In the genomic region with DNA sequence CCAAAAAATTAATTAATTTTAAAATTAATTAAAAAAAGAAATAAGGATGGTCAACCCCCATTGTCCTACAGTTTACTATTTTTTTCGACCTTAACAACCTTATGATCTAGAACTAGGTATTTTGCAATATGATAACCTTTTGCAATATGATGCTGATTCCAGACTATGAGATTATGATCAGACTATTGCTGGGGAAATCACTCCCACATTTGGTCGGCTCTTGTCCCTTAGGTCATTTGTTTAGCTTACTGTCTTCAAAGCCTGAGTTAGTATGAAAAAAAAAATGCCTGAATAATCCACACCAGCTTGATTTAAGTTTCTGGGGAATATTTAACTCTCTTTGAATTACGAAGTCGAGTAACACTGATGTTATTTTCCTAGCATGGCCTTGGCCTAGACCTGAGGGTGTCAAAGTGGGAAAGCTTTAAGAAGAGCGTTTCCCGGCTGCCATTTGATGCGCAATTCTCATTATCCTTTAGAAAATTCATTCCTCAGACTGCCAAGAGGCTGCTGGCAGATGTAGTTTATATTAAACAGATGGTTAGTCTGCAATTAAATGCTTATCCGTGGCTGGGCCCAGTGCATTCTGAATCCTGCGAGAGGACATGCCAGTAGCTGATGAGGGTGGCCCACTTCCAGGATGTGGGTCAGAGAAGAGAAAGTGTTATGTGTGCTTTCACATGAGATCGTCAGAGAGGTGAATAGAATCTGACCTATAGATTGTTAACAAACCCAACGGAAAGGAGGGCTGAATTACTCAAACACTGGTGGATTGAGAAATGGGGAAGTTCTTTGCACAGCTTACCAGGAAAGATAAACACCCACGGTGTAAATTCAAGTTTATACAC, we compare ENCODE assay signal across 1 cellular context.
TF ChIP-seq lines count a peak whose summit lies in the region.

No MANE protein-coding gene starts in this region.

TF ChIP-seq in SK-N-SH treated with all-trans-retinoic acid at 6 μM for 48 hours, 23 proteins besides CTCF, POLR2A, EP300 and RAD21 (continued from another document):
- TF ChIP-seq PATZ1 (CRISPR knock-in tag; IDR thresholded peaks at IDR 0.05; ENCODE audit: borderline replicate concordance) = no peak
- TF ChIP-seq GLIS3 (CRISPR knock-in tag; IDR thresholded peaks at IDR 0.05) = no peak
- TF ChIP-seq CSDC2 (CRISPR knock-in tag; IDR thresholded peaks at IDR 0.05) = no peak
- TF ChIP-seq CSRNP3 (CRISPR knock-in tag; IDR thresholded peaks at IDR 0.05) = no peak
- no peak for TF ChIP-seq ZNF70 (CRISPR knock-in tag; IDR thresholded peaks at IDR 0.05)
- no peak for TF ChIP-seq ARNTL (CRISPR knock-in tag; IDR thresholded peaks at IDR 0.05; ENCODE audit: borderline replicate concordance, low read depth)
